Comparison of ENCODE assay signal across 1 cellular context in genomic region chr2:226835796-226836547, GRCh38.
A peak's percentile ranks its signal among the peaks of the same experiment; 100 is the strongest.
TF ChIP-seq lines count a peak whose summit lies in the region.

A gene with protein sequence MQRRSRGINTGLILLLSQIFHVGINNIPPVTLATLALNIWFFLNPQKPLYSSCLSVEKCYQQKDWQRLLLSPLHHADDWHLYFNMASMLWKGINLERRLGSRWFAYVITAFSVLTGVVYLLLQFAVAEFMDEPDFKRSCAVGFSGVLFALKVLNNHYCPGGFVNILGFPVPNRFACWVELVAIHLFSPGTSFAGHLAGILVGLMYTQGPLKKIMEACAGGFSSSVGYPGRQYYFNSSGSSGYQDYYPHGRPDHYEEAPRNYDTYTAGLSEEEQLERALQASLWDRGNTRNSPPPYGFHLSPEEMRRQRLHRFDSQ (plus strand): TSS chr2:226836054. CDS start chr2:226864694, 28,640 bp downstream.

TF ChIP-seq in HCT116, 20 proteins besides CTCF, POLR2A, EP300 and RAD21 (continued from another document):
- TF ChIP-seq ZBTB33 (IDR thresholded peaks at IDR 0.05; ENCODE audit: extremely low read depth, insufficient replicate concordance, low read length): no peak
- TF ChIP-seq CBX3 (IDR thresholded peaks at IDR 0.05; ENCODE audit: low read depth): peak; percentile 97
- TF ChIP-seq SP1 (IDR thresholded peaks at IDR 0.05; ENCODE audit: low read depth): 0 out of 2 replicates have a peak, but pooled peaks have one; percentile 50
- TF ChIP-seq POLR2AphosphoS5 (IDR thresholded peaks at IDR 0.05; ENCODE audit: low read depth, low read length): peak; percentile 90
- peak; percentile 79 for TF ChIP-seq SIN3A (IDR thresholded peaks at IDR 0.05; ENCODE audit: low read depth)
- TF ChIP-seq, protein P1, sequence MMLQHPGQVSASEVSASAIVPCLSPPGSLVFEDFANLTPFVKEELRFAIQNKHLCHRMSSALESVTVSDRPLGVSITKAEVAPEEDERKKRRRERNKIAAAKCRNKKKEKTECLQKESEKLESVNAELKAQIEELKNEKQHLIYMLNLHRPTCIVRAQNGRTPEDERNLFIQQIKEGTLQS (IDR thresholded peaks at IDR 0.05): no peak
- peak; percentile 46 for TF ChIP-seq YY1 (IDR thresholded peaks at IDR 0.05; ENCODE audit: extremely low read depth, insufficient replicate concordance, low read depth, low read length)
- peak; percentile 46; the same call in 1 of the 2 replicates for TF ChIP-seq CEBPB (IDR thresholded peaks at IDR 0.05; ENCODE audit: low read depth)
